ENCODE assay signal across 23 cellular contexts in the genomic region with DNA sequence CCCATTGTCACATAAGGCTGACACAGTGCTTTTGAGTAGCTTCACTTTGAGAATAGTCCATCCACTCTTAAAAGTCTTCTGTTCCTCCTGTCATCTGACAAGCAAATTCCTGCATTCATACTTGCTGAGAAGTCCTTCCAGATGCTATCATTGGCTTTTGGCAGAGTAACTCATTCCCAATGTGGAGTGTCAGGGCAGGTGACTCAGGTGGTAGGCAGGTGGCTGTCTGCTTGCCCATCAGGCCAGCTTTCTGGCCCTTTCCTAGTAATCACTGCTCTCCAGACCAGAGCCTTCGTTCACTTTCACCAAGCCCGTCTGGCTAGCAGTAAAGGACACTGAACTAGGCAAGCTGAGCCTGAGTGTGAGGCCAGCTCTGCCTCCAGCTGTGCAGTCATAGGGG.
"Had no signal": no experiment of that assay in that cellular context is flagged by ENCODE, and none has a peak within 500 bp of the region (broad histone marks: within the 10 kb centered on the region; RNA-seq: fewer than 3 reads in every experiment).

No MANE protein-coding gene starts in this region.

- DNase-seq: cortex of kidney; dorsolateral prefrontal cortex; effector memory CD4-positive, alpha-beta T cell; esophagus squamous epithelium; foreskin fibroblast; immature natural killer cell; kidney; left colon; left ventricle myocardium superior; mesenchymal stem cell; naive B cell; nephron progenitor cell; sigmoid colon; stimulated activated CD4-positive, alpha-beta T cell treated with anti-CD3 and anti-CD28 coated beads, Interleukin-2, amount 100 ng/mL, for 24 hours; stimulated activated CD4-positive, alpha-beta T cell treated with anti-CD3 and anti-CD28 coated beads, Interleukin-4, amount 100 ng/mL, for 4 hours; stimulated activated naive B cell treated with anti-CD40 and anti-IgM and Interleukin-4, amounts not matched to agents 10 μg/mL and 1 μg/mL and 100 μg/mL, for 72 hours; stimulated activated naive CD8-positive, alpha-beta T cell treated with anti-CD3 and anti-CD28 coated beads, Interleukin-15, amount 100 ng/mL, for 72 hours; testis had no signal

- H3K27me3 ChIP-seq: dorsolateral prefrontal cortex, esophagus squamous epithelium, neutrophil, right atrium auricular region, sigmoid colon, testis, tibial nerve had no signal

- H3K4me1 ChIP-seq: esophagus squamous epithelium, right atrium auricular region, sigmoid colon, testis, tibial nerve had no signal

- H3K4me3 ChIP-seq: dorsolateral prefrontal cortex, esophagus squamous epithelium, lung, right atrium auricular region, sigmoid colon, skin epidermis, testis, tibial nerve had no signal

- H3K9me3 ChIP-seq: esophagus squamous epithelium, neutrophil, right atrium auricular region, sigmoid colon, testis, tibial nerve had no signal

- H3K27ac ChIP-seq: dorsolateral prefrontal cortex, esophagus squamous epithelium, neutrophil, right atrium auricular region, sigmoid colon, skin epidermis, testis, tibial nerve had no signal

- H3K4me3 Mint-ChIP-seq: immature natural killer cell; naive B cell; nephron progenitor cell; stimulated activated naive B cell treated with anti-CD40 and anti-IgM and Interleukin-4, amounts not matched to agents 10 μg/mL and 1 μg/mL and 100 μg/mL, for 72 hours; stimulated activated naive CD8-positive, alpha-beta T cell treated with anti-CD3 and anti-CD28 coated beads, Interleukin-15, amount 100 ng/mL, for 72 hours had no signal

- H3K4me1 Mint-ChIP-seq: immature natural killer cell; naive B cell; nephron progenitor cell; stimulated activated naive B cell treated with anti-CD40 and anti-IgM and Interleukin-4, amounts not matched to agents 10 μg/mL and 1 μg/mL and 100 μg/mL, for 72 hours; stimulated activated naive CD8-positive, alpha-beta T cell treated with anti-CD3 and anti-CD28 coated beads, Interleukin-15, amount 100 ng/mL, for 72 hours had no signal

- H3K36me3 ChIP-seq: esophagus squamous epithelium, neutrophil, right atrium auricular region, sigmoid colon, tibial nerve had no signal

- H3K27me3 Mint-ChIP-seq: stimulated activated naive CD8-positive, alpha-beta T cell treated with anti-CD3 and anti-CD28 coated beads, Interleukin-15, amount 100 ng/mL, for 72 hours had no signal

- H3K9me3 Mint-ChIP-seq: stimulated activated naive CD8-positive, alpha-beta T cell treated with anti-CD3 and anti-CD28 coated beads, Interleukin-15, amount 100 ng/mL, for 72 hours had no signal

- H3K36me3 Mint-ChIP-seq: immature natural killer cell; naive B cell; stimulated activated naive B cell treated with anti-CD40 and anti-IgM and Interleukin-4, amounts not matched to agents 10 μg/mL and 1 μg/mL and 100 μg/mL, for 72 hours had no signal

- H3K27ac Mint-ChIP-seq: immature natural killer cell; nephron progenitor cell; stimulated activated naive B cell treated with anti-CD40 and anti-IgM and Interleukin-4, amounts not matched to agents 10 μg/mL and 1 μg/mL and 100 μg/mL, for 72 hours; stimulated activated naive CD8-positive, alpha-beta T cell treated with anti-CD3 and anti-CD28 coated beads, Interleukin-15, amount 100 ng/mL, for 72 hours had no signal

- ATAC-seq: left colon; left ventricle myocardium superior; stimulated activated naive CD8-positive, alpha-beta T cell treated with anti-CD3 and anti-CD28 coated beads, Interleukin-15, amount 100 ng/mL, for 72 hours had no signal
